ENCODE assay signal across 16 cellular contexts in the genomic region with DNA sequence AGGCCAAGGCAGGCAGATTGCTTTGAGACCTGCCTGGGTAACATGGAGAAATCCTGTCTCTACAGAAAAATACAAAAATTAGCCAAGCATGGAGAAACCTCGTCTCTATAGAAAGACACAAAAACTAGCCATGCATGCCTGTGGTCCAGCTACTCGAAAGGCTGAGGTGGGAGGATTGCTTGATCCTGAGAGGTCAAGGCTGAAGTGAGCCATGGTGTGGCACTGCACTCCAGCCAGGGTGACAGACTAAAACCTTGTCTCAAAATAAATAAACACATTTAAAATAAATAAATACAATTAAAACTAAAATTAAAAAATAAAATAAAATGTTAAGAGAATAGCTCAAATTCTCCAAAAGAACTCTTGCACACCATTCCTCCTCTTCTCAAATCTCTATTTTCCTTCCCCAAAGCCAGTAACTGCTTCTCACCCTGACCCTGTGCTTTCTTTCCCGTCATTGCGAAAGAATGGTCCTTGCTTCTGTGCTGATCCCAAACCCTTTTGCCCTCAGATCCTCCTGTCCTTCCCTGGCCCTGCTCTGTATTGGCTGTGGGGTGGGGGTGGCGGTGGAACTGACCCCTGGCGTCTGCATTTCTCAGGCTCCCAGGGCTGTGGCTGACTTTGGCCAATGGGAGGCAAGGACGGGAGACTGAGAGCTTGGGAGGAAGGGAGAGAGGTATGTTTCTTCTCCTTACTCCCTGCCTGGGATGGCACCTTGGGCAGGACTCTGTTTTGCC. TPM values are rescaled to one million over a fixed set of nuclear protein-coding genes. Genes with fewer than 3 reads are reported as not detected.
DNase-seq lines count a peak whose midpoint lies in the region; ATAC-seq and TF ChIP-seq lines count a peak whose summit lies in the region.
"Had no signal": no experiment of that assay in that cellular context is flagged by ENCODE, and none has a peak within 500 bp of the region (broad histone marks: within the 10 kb centered on the region; RNA-seq: fewer than 3 reads in every experiment).

No MANE protein-coding gene starts in this region.

- H3K9me3 ChIP-seq in iPS-20b (ENCODE audit: insufficient read depth, low read depth, low read length), result no peaks in the 10 kb centered on the region
- H3K9me3 ChIP-seq: left ventricle myocardium inferior, thyroid gland had no signal

- H3K4me3 ChIP-seq in iPS-20b (ENCODE audit: low read length), result no peak overlapping the region
- H3K4me3 ChIP-seq: left ventricle myocardium inferior, skin epidermis, thyroid gland had no signal

- H3K27me3 Mint-ChIP-seq in activated CD8-positive, alpha-beta memory T cell treated with anti-CD3 and anti-CD28 coated beads, Interleukin-2, amount 10 ng/mL, durations not matched to agents 7 days and 5 days, result no peaks in the 10 kb centered on the region
- no peaks in the 10 kb centered on the region for H3K27me3 Mint-ChIP-seq in activated CD4-positive, alpha-beta memory T cell treated with anti-CD3 and anti-CD28 coated beads for 36 hours
- H3K27me3 Mint-ChIP-seq in stimulated activated naive B cell treated with anti-CD40 and anti-IgM and Interleukin-4, amounts not matched to agents 10 μg/mL and 1 μg/mL and 100 μg/mL, for 72 hours, result no peaks in the 10 kb centered on the region

- H3K27ac Mint-ChIP-seq in activated CD8-positive, alpha-beta memory T cell treated with anti-CD3 and anti-CD28 coated beads, Interleukin-2, amount 10 ng/mL, durations not matched to agents 7 days and 5 days, result peak overlapping the region; percentile 69
- H3K27ac Mint-ChIP-seq in activated CD4-positive, alpha-beta memory T cell treated with anti-CD3 and anti-CD28 coated beads for 36 hours, result peak overlapping the region; percentile 33
- peak overlapping the region; percentile 14 for H3K27ac Mint-ChIP-seq in stimulated activated naive B cell treated with anti-CD40 and anti-IgM and Interleukin-4, amounts not matched to agents 10 μg/mL and 1 μg/mL and 100 μg/mL, for 72 hours
- H3K27ac Mint-ChIP-seq: CD8-positive, alpha-beta T cell had no signal

- H3K27me3 ChIP-seq in iPS-20b (ENCODE audit: insufficient read depth, low read length), result no peaks in the 10 kb centered on the region
- H3K27me3 ChIP-seq: thyroid gland had no signal

- CTCF ChIA-PET in activated CD8-positive, alpha-beta memory T cell treated with anti-CD3 and anti-CD28 coated beads, Interleukin-2, amount 10 ng/mL, durations not matched to agents 7 days and 5 days (lab: Charles Lee), result interaction anchor here (0.5 to 2.6 kb wide), 4 partner anchors 9 to 96 kb away, joined by 3 to 11 read pairs (median 6); no protein-coding TSS in a partner anchor
- CTCF ChIA-PET in activated CD4-positive, alpha-beta memory T cell treated with anti-CD3 and anti-CD28 coated beads for 36 hours (lab: Charles Lee), result interaction anchor here (0.6 to 2.1 kb wide), 4 partner anchors 16 to 95 kb away, joined by 4 to 6 read pairs (median 4); no protein-coding TSS in a partner anchor
- CTCF ChIA-PET in HEK293T (lab: Yijun Ruan, JAX), result no interaction called here

- no peak overlapping the region for H3K4me3 Mint-ChIP-seq in activated CD8-positive, alpha-beta memory T cell treated with anti-CD3 and anti-CD28 coated beads, Interleukin-2, amount 10 ng/mL, durations not matched to agents 7 days and 5 days
- no peak overlapping the region for H3K4me3 Mint-ChIP-seq in activated CD4-positive, alpha-beta memory T cell treated with anti-CD3 and anti-CD28 coated beads for 36 hours
- H3K4me3 Mint-ChIP-seq in stimulated activated naive B cell treated with anti-CD40 and anti-IgM and Interleukin-4, amounts not matched to agents 10 μg/mL and 1 μg/mL and 100 μg/mL, for 72 hours, result no peak overlapping the region
- H3K4me3 Mint-ChIP-seq: CD8-positive, alpha-beta T cell had no signal

- intact Hi-C loops in activated CD4-positive, alpha-beta memory T cell treated with anti-CD3 and anti-CD28 coated beads for 36 hours (cut with micrococcal nuclease), result no loop called here

- ATAC-seq in activated CD8-positive, alpha-beta memory T cell treated with anti-CD3 and anti-CD28 coated beads, Interleukin-2, amount 10 ng/mL, durations not matched to agents 7 days and 5 days, result no peak
- ATAC-seq in stimulated activated naive B cell treated with anti-CD40 and anti-IgM and Interleukin-4, amounts not matched to agents 10 μg/mL and 1 μg/mL and 100 μg/mL, for 72 hours (replicated peaks), result no peak
- ATAC-seq: CD8-positive, alpha-beta T cell had no signal

- H3K9ac ChIP-seq in iPS-20b (ENCODE audit: low read depth, low read length), result 0 out of 2 replicates have a peak overlapping the region, but pooled peaks have one; percentile 8

- H3K4me1 ChIP-seq in iPS-20b (ENCODE audit: insufficient read depth, low read length), result peaks cover 4% of the 10 kb centered on the region; the same call in 1 of the 2 replicates
- H3K4me1 ChIP-seq: thyroid gland had no signal

- H3K27ac ChIP-seq in iPS-20b (ENCODE audit: low read length), result no peak overlapping the region
- H3K27ac ChIP-seq: left ventricle myocardium inferior, skin epidermis, thyroid gland had no signal

- H3K4me1 Mint-ChIP-seq in activated CD8-positive, alpha-beta memory T cell treated with anti-CD3 and anti-CD28 coated beads, Interleukin-2, amount 10 ng/mL, durations not matched to agents 7 days and 5 days, result peaks cover 52% of the 10 kb centered on the region
- H3K4me1 Mint-ChIP-seq in activated CD4-positive, alpha-beta memory T cell treated with anti-CD3 and anti-CD28 coated beads for 36 hours (ENCODE audit: low read depth), result peaks cover 57% of the 10 kb centered on the region
- peaks cover 15 to 35% of the 10 kb centered on the region in 2 donors for H3K4me1 Mint-ChIP-seq in stimulated activated naive B cell treated with anti-CD40 and anti-IgM and Interleukin-4, amounts not matched to agents 10 μg/mL and 1 μg/mL and 100 μg/mL, for 72 hours

- peaks cover 59% of the 10 kb centered on the region for H3K36me3 Mint-ChIP-seq in activated CD8-positive, alpha-beta memory T cell treated with anti-CD3 and anti-CD28 coated beads, Interleukin-2, amount 10 ng/mL, durations not matched to agents 7 days and 5 days
- peaks cover 57% of the 10 kb centered on the region for H3K36me3 Mint-ChIP-seq in activated CD4-positive, alpha-beta memory T cell treated with anti-CD3 and anti-CD28 coated beads for 36 hours
- peaks cover 41 to 61% of the 10 kb centered on the region in 2 donors for H3K36me3 Mint-ChIP-seq in stimulated activated naive B cell treated with anti-CD40 and anti-IgM and Interleukin-4, amounts not matched to agents 10 μg/mL and 1 μg/mL and 100 μg/mL, for 72 hours

- POLR2A ChIA-PET in activated CD4-positive, alpha-beta memory T cell treated with anti-CD3 and anti-CD28 coated beads for 36 hours (lab: Charles Lee), result interaction anchor here (0.7 kb wide), 1 partner anchor 56 kb away, joined by 3 read pairs; no protein-coding TSS in a partner anchor
- POLR2A ChIA-PET in HEK293T (lab: Yijun Ruan, JAX), result no interaction called here

- no peaks in the 10 kb centered on the region for H3K9me3 Mint-ChIP-seq in activated CD8-positive, alpha-beta memory T cell treated with anti-CD3 and anti-CD28 coated beads, Interleukin-2, amount 10 ng/mL, durations not matched to agents 7 days and 5 days (ENCODE audit: low read depth)
- no peaks in the 10 kb centered on the region for H3K9me3 Mint-ChIP-seq in activated CD4-positive, alpha-beta memory T cell treated with anti-CD3 and anti-CD28 coated beads for 36 hours
- no peaks in the 10 kb centered on the region for H3K9me3 Mint-ChIP-seq in stimulated activated naive B cell treated with anti-CD40 and anti-IgM and Interleukin-4, amounts not matched to agents 10 μg/mL and 1 μg/mL and 100 μg/mL, for 72 hours
- H3K9me3 Mint-ChIP-seq: CD8-positive, alpha-beta T cell had no signal

- DNase-seq in activated CD8-positive, alpha-beta memory T cell treated with anti-CD3 and anti-CD28 coated beads, Interleukin-2, amount 10 ng/mL, durations not matched to agents 7 days and 5 days, result no peak
- no peak for DNase-seq in activated CD8-positive, alpha-beta memory T cell treated with anti-CD3 and anti-CD28 coated beads, Interleukin-2, amount 50 U/mL, for 4 hours
- DNase-seq in activated CD4-positive, alpha-beta memory T cell treated with anti-CD3 and anti-CD28 coated beads for 36 hours, result no peak
- DNase-seq in stimulated activated naive B cell treated with anti-CD40 and anti-IgM and Interleukin-4, amounts not matched to agents 10 μg/mL and 1 μg/mL and 100 μg/mL, for 72 hours, result no peak
- DNase-seq in DMS114 treated with DMSO at 0.1 percent for 48 hours (lab: John Stamatoyannopoulos, UW; ENCODE audit: unreplicated experiment) (no peak), DMS 273 treated with DMSO at 0.1 percent for 48 hours (lab: John Stamatoyannopoulos, UW) (no peak), HEK293T (ENCODE audit: extremely low spot score) (no peak)
- DNase-seq: activated CD4-positive, CD25-positive, alpha-beta regulatory T cell; CD8-positive, alpha-beta T cell; central memory CD4-positive, alpha-beta T cell; EL; left ventricle myocardium inferior; NCI-H187; thyroid gland had no signal

- H3K36me3 ChIP-seq in iPS-20b (ENCODE audit: insufficient read depth, low read depth, low read length), result no peaks in the 10 kb centered on the region
- H3K36me3 ChIP-seq: thyroid gland had no signal

TF ChIP-seq in HEK293T, 16 proteins besides CTCF, POLR2A, EP300 and RAD21 (continues in another document):
- TF ChIP-seq, protein P1, sequence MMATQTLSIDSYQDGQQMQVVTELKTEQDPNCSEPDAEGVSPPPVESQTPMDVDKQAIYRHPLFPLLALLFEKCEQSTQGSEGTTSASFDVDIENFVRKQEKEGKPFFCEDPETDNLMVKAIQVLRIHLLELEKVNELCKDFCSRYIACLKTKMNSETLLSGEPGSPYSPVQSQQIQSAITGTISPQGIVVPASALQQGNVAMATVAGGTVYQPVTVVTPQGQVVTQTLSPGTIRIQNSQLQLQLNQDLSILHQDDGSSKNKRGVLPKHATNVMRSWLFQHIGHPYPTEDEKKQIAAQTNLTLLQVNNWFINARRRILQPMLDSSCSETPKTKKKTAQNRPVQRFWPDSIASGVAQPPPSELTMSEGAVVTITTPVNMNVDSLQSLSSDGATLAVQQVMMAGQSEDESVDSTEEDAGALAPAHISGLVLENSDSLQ (IDR thresholded peaks at IDR 0.05), result no peak
- TF ChIP-seq FOXM1 (IDR thresholded peaks at IDR 0.05; ENCODE audit: borderline replicate concordance), result no peak
- no peak for TF ChIP-seq CTBP1 (IDR thresholded peaks at IDR 0.05; ENCODE audit: borderline replicate concordance)
- no peak for TF ChIP-seq SUZ12 (IDR thresholded peaks at IDR 0.05)
- TF ChIP-seq HDGF (IDR thresholded peaks at IDR 0.05; ENCODE audit: borderline replicate concordance), result no peak
- no peak for TF ChIP-seq LEF1 (IDR thresholded peaks at IDR 0.05; ENCODE audit: borderline replicate concordance)
- TF ChIP-seq TARDBP (IDR thresholded peaks at IDR 0.05), result no peak
- TF ChIP-seq ZNF384 (IDR thresholded peaks at IDR 0.05), result no peak

RNA-seq across cellular contexts. Expression of a gene that starts 12.4 kb away (rescaled TPM):
- total RNA-seq in activated CD8-positive, alpha-beta memory T cell treated with anti-CD3 and anti-CD28 coated beads, Interleukin-2, amount 10 ng/mL, durations not matched to agents 7 days and 5 days, result 100 to 1,000 TPM; 366 to 616 TPM
- 100 to 1,000 TPM; 949 to 966 TPM for total RNA-seq in activated CD4-positive, alpha-beta memory T cell treated with anti-CD3 and anti-CD28 coated beads for 36 hours

RNA-seq across cellular contexts. Expression of a gene that starts 23.7 kb away (rescaled TPM):
- total RNA-seq in activated CD8-positive, alpha-beta memory T cell treated with anti-CD3 and anti-CD28 coated beads, Interleukin-2, amount 10 ng/mL, durations not matched to agents 7 days and 5 days, result 10 to 100 TPM; 53.6 to 58.1 TPM
- total RNA-seq in activated CD4-positive, alpha-beta memory T cell treated with anti-CD3 and anti-CD28 coated beads for 36 hours, result 10 to 100 TPM; 44.6 to 51.4 TPM

Comparison
In these comparisons a context has a peak if more than half of its experiments do, and no peak if none do; other contexts are left out.
1. H3K27ac Mint-ChIP-seq: peak in every context shown above with its lines; median percentile 69 in activated CD8-positive, alpha-beta memory T cell treated with anti-CD3 and anti-CD28 coated beads, Interleukin-2, amount 10 ng/mL, durations not matched to agents 7 days and 5 days; 33 in activated CD4-positive, alpha-beta memory T cell treated with anti-CD3 and anti-CD28 coated beads for 36 hours; 14 in stimulated activated naive B cell treated with anti-CD40 and anti-IgM and Interleukin-4, amounts not matched to agents 10 μg/mL and 1 μg/mL and 100 μg/mL, for 72 hours.